9 cellular contexts compared by ENCODE assay signal in the genomic region with DNA sequence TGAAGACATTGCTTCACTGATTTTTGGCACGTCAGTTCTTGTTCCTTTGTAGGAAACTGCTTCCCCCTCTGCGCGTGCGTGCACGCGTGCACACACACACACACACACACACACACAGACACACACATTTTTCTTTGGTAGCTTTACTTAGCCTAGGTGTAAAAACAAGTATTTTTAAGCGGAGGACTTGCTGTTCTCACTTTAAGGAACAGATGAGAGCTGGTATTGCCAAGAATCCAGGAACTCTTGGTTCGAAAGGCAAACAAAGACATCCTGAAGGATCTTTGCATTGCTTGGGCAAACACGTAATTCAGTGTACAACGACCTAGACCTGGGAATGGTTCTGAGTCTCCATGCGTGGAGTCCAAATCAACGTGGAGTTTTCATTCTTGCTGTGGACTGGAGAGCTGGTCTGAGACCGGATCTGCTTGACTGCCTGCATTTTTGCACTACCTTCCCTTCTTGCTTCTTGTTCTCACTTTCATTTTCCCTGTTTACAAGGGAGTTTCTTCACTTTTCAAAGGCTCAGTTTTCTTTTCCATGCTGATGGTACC. TPM values are rescaled to one million over a fixed set of nuclear protein-coding genes. Genes with fewer than 3 reads are reported as not detected.
DNase-seq lines count a peak whose midpoint lies in the region; ATAC-seq, FAIRE-seq and TF ChIP-seq lines count a peak whose summit lies in the region.
"Had no signal": no experiment of that assay in that cellular context is flagged by ENCODE, and none has a peak within 500 bp of the region (broad histone marks: within the 10 kb centered on the region; RNA-seq: fewer than 3 reads in every experiment).

No MANE protein-coding gene starts in this region.

- no peak for TF ChIP-seq CTCF in bronchial epithelial cell (IDR thresholded peaks at IDR 0.05; ENCODE audit: insufficient read depth, low read length, severe bottlenecking)

- no peaks in the 10 kb centered on the region for H3K27me3 ChIP-seq in bronchial epithelial cell (ENCODE audit: control insufficient read depth, insufficient read depth, low read length)

- peaks cover 2% of the 10 kb centered on the region for H3K36me3 ChIP-seq in bronchial epithelial cell (ENCODE audit: control insufficient read depth, insufficient read depth, low read length)

- DNase-seq in bronchial epithelial cell (ENCODE audit: low read depth) (peak; percentile 55), posterior vena cava (ENCODE audit: low spot score) (peak; percentile 82), HCEC 1CT (no peak), SKM-1 treated with dmso at 0.1 percent for 144 hours (lab: John Stamatoyannopoulos, UW; ENCODE audit: unreplicated experiment) (no peak), nucleus accumbens (lab: John Stamatoyannopoulos, UW) (no peak), NCI-H1105 (lab: John Stamatoyannopoulos, UW) (no peak)

- peak; percentile 33 for ATAC-seq in GM18520 (IDR thresholded peaks at IDR 0.05; ENCODE audit: unreplicated experiment)
- ATAC-seq in HG02938 (IDR thresholded peaks at IDR 0.05; ENCODE audit: unreplicated experiment): peak; percentile 38

- intact Hi-C loops in posterior vena cava (cut with DNase I): no loop called here

- H3K4me3 ChIP-seq in bronchial epithelial cell (ENCODE audit: low read depth, low read length): no peak overlapping the region

- FAIRE-seq in bronchial epithelial cell (lab: Jason Lieb, UNC): no peak

RNA-seq across cellular contexts. Expression of gene TMEM268, which starts 8.2 kb away (rescaled TPM):
- total RNA-seq in bronchial epithelial cell (4.6 and 4.7 TPM in 2 replicates), posterior vena cava (10 to 100 TPM; 10.5 to 11.2 TPM)

RNA-seq across cellular contexts. Expression of gene ATP6V1G1, which starts 31.7 kb away (rescaled TPM):
- total RNA-seq in bronchial epithelial cell (279 and 345 TPM in 2 replicates), posterior vena cava (10 to 100 TPM; 70.6 to 73.3 TPM)

RNA-seq across cellular contexts. Expression of gene TEX53, which starts 38.3 kb away (rescaled TPM):
- not detected in 2 replicates for total RNA-seq in bronchial epithelial cell
- not detected for total RNA-seq in posterior vena cava
- total RNA-seq: skeletal muscle tissue had no signal

Comparison
In these comparisons a context has a peak if more than half of its experiments do, and no peak if none do; other contexts are left out.
1. DNase-seq: peak in bronchial epithelial cell (single experiment) and posterior vena cava (single experiment); none in HCEC 1CT (single experiment), SKM-1 treated with dmso at 0.1 percent for 144 hours (single experiment), nucleus accumbens (0 of 56) and NCI-H1105 (single experiment).